Comparison of ENCODE assay signal across 16 cellular contexts in genomic region chr11:78535027-78535426, GRCh38.
"Had no signal": no experiment of that assay in that cellular context is flagged by ENCODE, and none has a peak within 500 bp of the region (broad histone marks: within the 10 kb centered on the region; RNA-seq: fewer than 3 reads in every experiment).

No MANE protein-coding gene starts in this region.

- H3K4me3 Mint-ChIP-seq: activated CD4-positive, alpha-beta T cell treated with anti-CD3 and anti-CD28 coated beads, Interleukin-2, amount 10 ng/mL, durations not matched to agents 7 days and 5 days; activated T-cell treated with anti-CD3 and anti-CD28 coated beads, Interleukin-2, amount 50 U/mL, for 24 hours; neural progenitor cell had no signal

- H3K4me1 Mint-ChIP-seq: neural progenitor cell had no signal

- ATAC-seq: activated naive CD4-positive, alpha-beta T cell treated with anti-CD3 and anti-CD28 coated beads, Interleukin-2, amount 50 U/mL, for 72 hours; body of pancreas; gastroesophageal sphincter had no signal

- H3K4me3 ChIP-seq: body of pancreas, gastroesophageal sphincter, hepatocyte, neural progenitor cell, ovary, sigmoid colon, upper lobe of left lung had no signal

- H3K27me3 ChIP-seq: body of pancreas, gastroesophageal sphincter, hepatocyte, neural progenitor cell, sigmoid colon, upper lobe of left lung had no signal

- H3K36me3 ChIP-seq: gastroesophageal sphincter, neural progenitor cell, ovary, sigmoid colon had no signal

- H3K4me1 ChIP-seq: body of pancreas, neural progenitor cell had no signal

- H3K9me3 ChIP-seq: body of pancreas, gastroesophageal sphincter, ovary, sigmoid colon, upper lobe of left lung had no signal

- H3K27ac ChIP-seq: body of pancreas, gastroesophageal sphincter, hepatocyte, neural progenitor cell, ovary, sigmoid colon, upper lobe of left lung, VCaP had no signal

- H3K27me3 Mint-ChIP-seq: activated CD4-positive, alpha-beta T cell treated with anti-CD3 and anti-CD28 coated beads, Interleukin-2, amount 10 ng/mL, durations not matched to agents 7 days and 5 days; activated T-cell treated with anti-CD3 and anti-CD28 coated beads, Interleukin-2, amount 50 U/mL, for 24 hours had no signal

- DNase-seq: activated CD4-positive, alpha-beta T cell treated with anti-CD3 and anti-CD28 coated beads, Interleukin-2, amount 10 ng/mL, durations not matched to agents 7 days and 5 days; activated effector memory CD4-positive, alpha-beta T cell treated with anti-CD3 and anti-CD28 coated beads, Interleukin-2, amount 50 U/mL, for 16 hours; activated T-cell treated with anti-CD3 and anti-CD28 coated beads, Interleukin-2, amount 50 U/mL, for 24 hours; amniotic stem cell; body of pancreas; central memory CD4-positive, alpha-beta T cell; ovary; sigmoid colon; stimulated activated CD4-positive, alpha-beta T cell treated with anti-CD3 and anti-CD28 coated beads, Interleukin-2, amount 100 ng/mL, for 24 hours; stimulated activated naive CD4-positive, alpha-beta T cell treated with Interleukin-2 at 50 U/mL for 16 hours; upper lobe of left lung had no signal

- H3K9me3 Mint-ChIP-seq: activated CD4-positive, alpha-beta T cell treated with anti-CD3 and anti-CD28 coated beads, Interleukin-2, amount 10 ng/mL, durations not matched to agents 7 days and 5 days; activated naive CD4-positive, alpha-beta T cell treated with anti-CD3 and anti-CD28 coated beads, Interleukin-2, amount 50 U/mL, for 72 hours; activated T-cell treated with anti-CD3 and anti-CD28 coated beads, Interleukin-2, amount 50 U/mL, for 24 hours; neural progenitor cell had no signal

- H3K27ac Mint-ChIP-seq: activated CD4-positive, alpha-beta T cell treated with anti-CD3 and anti-CD28 coated beads, Interleukin-2, amount 10 ng/mL, durations not matched to agents 7 days and 5 days; activated T-cell treated with anti-CD3 and anti-CD28 coated beads, Interleukin-2, amount 50 U/mL, for 24 hours; neural progenitor cell had no signal
